8 cellular contexts compared by ENCODE assay signal in the genomic region with DNA sequence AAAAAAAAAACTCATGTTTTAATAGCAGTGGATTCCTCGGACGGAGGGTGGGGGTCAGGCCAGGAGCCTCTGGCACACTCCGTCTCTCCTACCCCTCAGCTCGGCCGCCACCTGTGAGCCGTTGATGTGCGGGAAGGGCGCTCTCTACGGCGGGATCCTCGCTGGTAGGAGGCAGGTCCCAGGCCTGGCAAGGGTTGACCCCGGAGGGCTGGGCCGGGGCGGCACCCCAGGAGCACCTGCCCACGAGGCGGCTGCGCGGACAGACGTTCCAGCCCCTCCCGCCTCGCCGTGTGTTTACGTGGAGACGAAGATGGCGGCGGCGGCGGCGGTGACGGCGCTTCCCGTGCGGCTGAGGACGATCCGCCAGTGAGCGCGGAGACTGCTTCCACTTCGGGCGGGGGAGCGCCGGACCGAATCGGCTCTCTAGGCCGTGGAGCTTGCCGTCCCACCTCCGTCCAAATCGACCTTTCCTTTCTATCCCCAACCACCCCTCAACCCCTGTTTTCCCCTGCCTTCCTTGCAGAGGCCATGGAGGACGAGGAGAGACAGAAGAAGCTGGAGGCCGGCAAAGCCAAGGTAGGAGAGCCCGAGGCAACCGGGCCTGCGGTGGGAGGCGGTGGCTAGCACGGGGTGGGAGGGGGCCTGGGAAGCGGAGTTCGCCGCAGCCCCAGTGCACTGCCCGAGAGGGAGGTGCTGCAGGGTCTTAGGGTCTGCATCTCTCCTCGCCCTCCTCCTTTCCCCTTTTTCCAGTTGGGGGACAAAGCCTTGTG. TPM values are rescaled to one million over a fixed set of nuclear protein-coding genes. Genes with fewer than 3 reads are reported as not detected.
DNase-seq lines count a peak whose midpoint lies in the region; ATAC-seq, FAIRE-seq and TF ChIP-seq lines count a peak whose summit lies in the region.

A gene (plus strand): TSS at position 291 of the 770 bp plus-strand sequence. CDS start 238 bp downstream, at position 529.

- H3K9ac ChIP-seq in HUES48 (ENCODE audit: low read depth, low read length) (peak within 1 kb of the TSS; percentile 92), OCI-LY3 (ENCODE audit: low read length) (peak within 1 kb of the TSS; percentile 91)

- H3K36me3 ChIP-seq in HUES48 (ENCODE audit: control insufficient read depth, insufficient read depth, low read length) (no peaks in the 10 kb centered on the region), OCI-LY3 (replicated peaks; ENCODE audit: low read depth, low read length) (no peaks in the 10 kb centered on the region), esophagus (ENCODE audit: control insufficient read depth in 2 of 2, insufficient read depth in 2 of 2, low read length in 1 of 2) (no peaks in the 10 kb centered on the region), muscle layer of duodenum (ENCODE audit: control insufficient read depth in 1 of 2, insufficient read depth in 2 of 2, low read length in 2 of 2) (peaks cover 0 to 3% of the 10 kb centered on the region in 2 donors)

- H3K79me2 ChIP-seq in OCI-LY3 (ENCODE audit: low read length): peaks cover 34% of the 10 kb centered on the region

- peak within 1 kb of the TSS; percentile 89 for H3K4me2 ChIP-seq in OCI-LY3 (ENCODE audit: low read length)

- no peaks in the 10 kb centered on the region for H3K9me3 ChIP-seq in HUES48 (ENCODE audit: control insufficient read depth, insufficient read depth, low read length)
- H3K9me3 ChIP-seq in OCI-LY3 (ENCODE audit: insufficient read depth, low read length): no peaks in the 10 kb centered on the region
- no peaks in the 10 kb centered on the region for H3K9me3 ChIP-seq in esophagus (ENCODE audit: control insufficient read depth in 2 of 2, insufficient read depth in 1 of 2, low read depth in 1 of 2, low read length in 1 of 2)
- no peaks in the 10 kb centered on the region for H3K9me3 ChIP-seq in muscle layer of duodenum (ENCODE audit: control insufficient read depth in 1 of 2, low read length in 2 of 2)

- 0% methylated on average over 49 to 59 of the region's 59 CpGs for WGBS in esophagus, 2 donors

- H3K4me3 ChIP-seq in HUES48 (ENCODE audit: low read depth, low read length): peak within 1 kb of the TSS; percentile 99
- peak within 1 kb of the TSS; percentile 81 for H3K4me3 ChIP-seq in OCI-LY3 (ENCODE audit: low read length)
- H3K4me3 ChIP-seq in esophagus (ENCODE audit: low read depth in 1 of 2, low read length in 2 of 2): peak within 1 kb of the TSS; percentile 64 to 91
- peak within 1 kb of the TSS; percentile 87 to 94 for H3K4me3 ChIP-seq in muscle layer of duodenum (ENCODE audit: low read depth in 1 of 2, low read length in 2 of 2)

- H3K4me1 ChIP-seq in HUES48 (ENCODE audit: control insufficient read depth, insufficient read depth, low read length) (0 out of 2 replicates have a peak, but pooled peaks cover 5% of the 10 kb centered on the region), OCI-LY3 (ENCODE audit: low read length) (peaks cover 17% of the 10 kb centered on the region), esophagus (ENCODE audit: control insufficient read depth in 2 of 2, insufficient read depth in 2 of 2, low read length in 1 of 2) (no peaks in the 10 kb centered on the region), muscle layer of duodenum (ENCODE audit: control insufficient read depth in 1 of 2, insufficient read depth in 2 of 2, low read length in 2 of 2) (peaks cover 0 to 19% of the 10 kb centered on the region in 2 donors)

- peak; percentile 95 for ATAC-seq in GM21390 (IDR thresholded peaks at IDR 0.05; ENCODE audit: unreplicated experiment)

- H2AFZ ChIP-seq in OCI-LY3 (ENCODE audit: low read depth, low read length): peak within 1 kb of the TSS; percentile 95

- TF ChIP-seq CTCF in D721Med (IDR thresholded peaks at IDR 0.05; ENCODE audit: insufficient read depth, missing control alignments): no peak
- no peak for TF ChIP-seq CTCF in OCI-LY3 (IDR thresholded peaks at IDR 0.05; ENCODE audit: low read depth, low read length)

- H3K27me3 ChIP-seq in HUES48 (ENCODE audit: control insufficient read depth, insufficient read depth, low read length) (peaks cover 27% of the 10 kb centered on the region), OCI-LY3 (ENCODE audit: low read depth, low read length) (no peaks in the 10 kb centered on the region), esophagus (ENCODE audit: control insufficient read depth in 1 of 2, insufficient read depth in 2 of 2, low read length in 2 of 2) (no peaks in the 10 kb centered on the region), muscle layer of duodenum (ENCODE audit: low read depth, low read length) (no peaks in the 10 kb centered on the region)

- DNase-seq in D721Med (ENCODE audit: insufficient read length, low spot score): peak; percentile 38
- peak; percentile 87 for DNase-seq in activated T-cell treated with anti-CD3 and anti-CD28 coated beads for 48 hours (ENCODE audit: low read depth)
- peak; percentile 63 to 83 for DNase-seq in stimulated activated CD8-positive, alpha-beta memory T cell treated with anti-CD3 and anti-CD28 coated beads, Interleukin-7, amount 100 ng/mL, for 4 hours (ENCODE audit: low read depth in 2 of 2)

- FAIRE-seq in D721Med (lab: Jason Lieb, UNC): no peak

- no peaks in the 10 kb centered on the region for H4K20me1 ChIP-seq in OCI-LY3 (ENCODE audit: insufficient read depth, low read length)

- H3K27ac ChIP-seq in HUES48 (ENCODE audit: low read depth, low read length): peak within 1 kb of the TSS; percentile 96
- peak within 1 kb of the TSS; percentile 48 for H3K27ac ChIP-seq in OCI-LY3 (ENCODE audit: low read length)
- peak within 1 kb of the TSS; percentile 85 to 98 for H3K27ac ChIP-seq in esophagus (ENCODE audit: low read depth in 2 of 2, low read length in 1 of 2)
- H3K27ac ChIP-seq in muscle layer of duodenum (ENCODE audit: low read length): peak within 1 kb of the TSS; percentile 91

RNA-seq across cellular contexts. Expression of the gene that starts here (rescaled TPM):
- polyA plus RNA-seq in esophagus: 10 to 100 TPM; 15.8 to 16.7 TPM

Comparison
In these comparisons a context has a peak if more than half of its experiments do, and no peak if none do; other contexts are left out.
1. Peak in every context shown above with its lines: DNase-seq, ATAC-seq, H3K4me3 ChIP-seq and H3K27ac ChIP-seq.